Comparison of ENCODE assay signal across 24 cellular contexts in genomic region chr6:85628353-85628752, GRCh38. TPM values are rescaled to one million over a fixed set of nuclear protein-coding genes. Genes with fewer than 3 reads are reported as not detected.
DNase-seq lines count a peak whose midpoint lies in the region; ATAC-seq and TF ChIP-seq lines count a peak whose summit lies in the region.
"Had no signal": no experiment of that assay in that cellular context is flagged by ENCODE, and none has a peak within 500 bp of the region (broad histone marks: within the 10 kb centered on the region; RNA-seq: fewer than 3 reads in every experiment).

No MANE protein-coding gene starts in this region.

- peaks cover 34% of the 10 kb centered on the region for H3K36me3 Mint-ChIP-seq in CD4-positive, CD25-positive, alpha-beta regulatory T cell
- H3K36me3 Mint-ChIP-seq in activated CD8-positive, alpha-beta T cell treated with anti-CD3 and anti-CD28 coated beads for 36 hours (ENCODE audit: low read depth), result peaks cover 83% of the 10 kb centered on the region
- H3K36me3 Mint-ChIP-seq in naive thymus-derived CD4-positive, alpha-beta T cell, result peaks cover 9 to 53% (median 37%) of the 10 kb centered on the region in 5 donors

- no peak overlapping the region for H3K27ac ChIP-seq in CD4-positive, CD25-positive, alpha-beta regulatory T cell (ENCODE audit: insufficient read depth, low read length, poor library complexity, severe bottlenecking)
- no peak overlapping the region for H3K27ac ChIP-seq in left lung
- no peak overlapping the region for H3K27ac ChIP-seq in naive thymus-derived CD4-positive, alpha-beta T cell (ENCODE audit: low read depth, low read length)
- H3K27ac ChIP-seq: spleen, thoracic aorta had no signal

- peak overlapping the region in 2 of 3 donors; percentile 2 to 26 for H3K27ac Mint-ChIP-seq in CD4-positive, CD25-positive, alpha-beta regulatory T cell
- peak overlapping the region; percentile 30 for H3K27ac Mint-ChIP-seq in activated CD8-positive, alpha-beta T cell treated with anti-CD3 and anti-CD28 coated beads for 36 hours
- peak overlapping the region in 1 of 9 donors; percentile 13 for H3K27ac Mint-ChIP-seq in naive thymus-derived CD4-positive, alpha-beta T cell
- H3K27ac Mint-ChIP-seq: stimulated activated naive B cell treated with anti-CD40 and anti-IgM and Interleukin-4, amounts not matched to agents 10 μg/mL and 1 μg/mL and 100 μg/mL, for 72 hours had no signal

- DNase-seq in ACHN, result peak; percentile 16
- DNase-seq in CD4-positive, CD25-positive, alpha-beta regulatory T cell, result no peak
- no peak for DNase-seq in activated CD8-positive, alpha-beta T cell treated with anti-CD3 and anti-CD28 coated beads for 36 hours
- DNase-seq in left lung, result no peak
- DNase-seq in naive thymus-derived CD4-positive, alpha-beta T cell, result no peak
- DNase-seq: activated CD4-positive, alpha-beta T cell treated with anti-CD3 and anti-CD28 coated beads, Interleukin-2, amount 50 U/mL, for 48 hours; activated naive CD4-positive, alpha-beta T cell treated with anti-CD3 and anti-CD28 coated beads, Interleukin-2, amount 50 U/mL, for 16 hours; activated T-cell treated with anti-CD3 and anti-CD28 coated beads for 4 hours; cerebellar nuclear complex; DMS153; KBM-7; kidney glomerular epithelial cell; mesenchymal stem cell; MM.1S; NCI-H1436; NCI-H2107; NCI-H446 treated with DMSO at 0.1 percent for 48 hours; spleen; stimulated activated CD4-positive, alpha-beta T cell treated with anti-CD3 and anti-CD28 coated beads, Interleukin-2, amount 100 ng/mL, for 48 hours; stimulated activated naive B cell treated with anti-CD40 and anti-IgM and Interleukin-4, amounts not matched to agents 10 μg/mL and 1 μg/mL and 100 μg/mL, for 72 hours; T1000 had no signal

- no peak for TF ChIP-seq CTCF in activated CD8-positive, alpha-beta T cell treated with anti-CD3 and anti-CD28 coated beads for 36 hours (IDR thresholded peaks at IDR 0.05)
- TF ChIP-seq CTCF in left lung (IDR thresholded peaks at IDR 0.05), result no peak

- in situ Hi-C loops in ACHN (cut with HindIII; ENCODE audit: low pct_ligation_motif_present, low pct_unique_long_range_greater_than_20kb, low sequenced_read_pairs), result no loop called here

- H3K27me3 Mint-ChIP-seq in CD4-positive, CD25-positive, alpha-beta regulatory T cell, result no peaks in the 10 kb centered on the region
- H3K27me3 Mint-ChIP-seq in activated CD8-positive, alpha-beta T cell treated with anti-CD3 and anti-CD28 coated beads for 36 hours, result no peaks in the 10 kb centered on the region
- no peaks in the 10 kb centered on the region for H3K27me3 Mint-ChIP-seq in naive thymus-derived CD4-positive, alpha-beta T cell
- H3K27me3 Mint-ChIP-seq: stimulated activated naive B cell treated with anti-CD40 and anti-IgM and Interleukin-4, amounts not matched to agents 10 μg/mL and 1 μg/mL and 100 μg/mL, for 72 hours had no signal

- no peaks in the 10 kb centered on the region for H3K27me3 ChIP-seq in CD4-positive, CD25-positive, alpha-beta regulatory T cell (ENCODE audit: control insufficient read depth, insufficient read depth, low read length)
- H3K27me3 ChIP-seq in left lung, result no peaks in the 10 kb centered on the region
- H3K27me3 ChIP-seq in naive thymus-derived CD4-positive, alpha-beta T cell (ENCODE audit: control insufficient read depth in 2 of 2, insufficient read depth in 2 of 2, low read length in 2 of 2), result no peaks in the 10 kb centered on the region
- H3K27me3 ChIP-seq: spleen had no signal

- no peak for ATAC-seq in CD4-positive, CD25-positive, alpha-beta regulatory T cell (ENCODE audit: low read depth in 2 of 2)
- ATAC-seq in activated CD8-positive, alpha-beta T cell treated with anti-CD3 and anti-CD28 coated beads for 36 hours, result no peak
- ATAC-seq in left lung (peak; percentile 56), HG02588 (IDR thresholded peaks at IDR 0.05; ENCODE audit: unreplicated experiment) (no peak), HG02798 (IDR thresholded peaks at IDR 0.05; ENCODE audit: poor library complexity, unreplicated experiment) (no peak)
- ATAC-seq in naive thymus-derived CD4-positive, alpha-beta T cell, result no peak
- ATAC-seq: stimulated activated naive B cell treated with anti-CD40 and anti-IgM and Interleukin-4, amounts not matched to agents 10 μg/mL and 1 μg/mL and 100 μg/mL, for 72 hours had no signal

- peak overlapping the region in 1 of 4 donors; percentile 58 for H3K4me3 Mint-ChIP-seq in CD4-positive, CD25-positive, alpha-beta regulatory T cell
- H3K4me3 Mint-ChIP-seq in activated CD8-positive, alpha-beta T cell treated with anti-CD3 and anti-CD28 coated beads for 36 hours, result no peak overlapping the region
- peak overlapping the region in 3 of 10 donors; percentile 4 to 29 (median 5) for H3K4me3 Mint-ChIP-seq in naive thymus-derived CD4-positive, alpha-beta T cell
- H3K4me3 Mint-ChIP-seq: stimulated activated naive B cell treated with anti-CD40 and anti-IgM and Interleukin-4, amounts not matched to agents 10 μg/mL and 1 μg/mL and 100 μg/mL, for 72 hours had no signal

- CTCF ChIA-PET in activated CD8-positive, alpha-beta T cell treated with anti-CD3 and anti-CD28 coated beads for 36 hours (lab: Charles Lee), result no interaction called here
- CTCF ChIA-PET in naive thymus-derived CD4-positive, alpha-beta T cell (lab: Charles Lee), result no interaction called here

- H3K4me1 ChIP-seq in CD4-positive, CD25-positive, alpha-beta regulatory T cell (ENCODE audit: control insufficient read depth, insufficient read depth, low read length, poor library complexity, severe bottlenecking), result peaks cover 18% of the 10 kb centered on the region
- peaks cover 0 to 8% of the 10 kb centered on the region in 2 donors for H3K4me1 ChIP-seq in left lung
- peaks cover 0 to 11% of the 10 kb centered on the region in 2 donors for H3K4me1 ChIP-seq in naive thymus-derived CD4-positive, alpha-beta T cell (ENCODE audit: control insufficient read depth in 2 of 2, insufficient read depth in 2 of 2, low read length in 2 of 2)

- POLR2A ChIA-PET in activated CD8-positive, alpha-beta T cell treated with anti-CD3 and anti-CD28 coated beads for 36 hours (lab: Charles Lee), result interaction anchor here (1.5 to 19.4 kb wide), 3 partner anchors 12 to 46 kb away, joined by 5 to 913 read pairs (median 138); partner anchors contain the start of gene SYNCRIP
- POLR2A ChIA-PET in naive thymus-derived CD4-positive, alpha-beta T cell (lab: Charles Lee), result interaction anchor here (0.8 kb wide), 1 partner anchor 13 kb away, joined by 3 read pairs; no protein-coding TSS in a partner anchor

- intact Hi-C loops in activated CD8-positive, alpha-beta T cell treated with anti-CD3 and anti-CD28 coated beads for 36 hours (cut with micrococcal nuclease), result loop anchor here (10.0 kb wide), 1 partner anchor 46 kb away; no protein-coding TSS in a partner anchor
- intact Hi-C loops in left lung (cut with DNase I), result no loop called here
- intact Hi-C loops in naive thymus-derived CD4-positive, alpha-beta T cell (cut with micrococcal nuclease), result loop anchor here (10.0 kb wide), 1 partner anchor 46 kb away; no protein-coding TSS in a partner anchor

- peaks cover 67% of the 10 kb centered on the region for H3K36me3 ChIP-seq in CD4-positive, CD25-positive, alpha-beta regulatory T cell (ENCODE audit: control insufficient read depth, insufficient read depth, low read length)
- peaks cover 0 to 95% of the 10 kb centered on the region in 2 donors for H3K36me3 ChIP-seq in left lung
- peaks cover 20 to 65% (median 20%) of the 10 kb centered on the region in 3 experiments for H3K36me3 ChIP-seq in naive thymus-derived CD4-positive, alpha-beta T cell (ENCODE audit: control insufficient read depth in 2 of 3, insufficient read depth in 3 of 3, low read length in 3 of 3)

- no peak overlapping the region for H3K4me3 ChIP-seq in CD4-positive, CD25-positive, alpha-beta regulatory T cell (ENCODE audit: low read depth, low read length)
- H3K4me3 ChIP-seq in left lung, result no peak overlapping the region
- H3K4me3 ChIP-seq in naive thymus-derived CD4-positive, alpha-beta T cell (ENCODE audit: low read length), result no peak overlapping the region
- H3K4me3 ChIP-seq: spleen, thoracic aorta had no signal

- H3K4me1 Mint-ChIP-seq in CD4-positive, CD25-positive, alpha-beta regulatory T cell, result peaks cover 48 to 84% (median 63%) of the 10 kb centered on the region in 4 donors
- peaks cover 61% of the 10 kb centered on the region for H3K4me1 Mint-ChIP-seq in activated CD8-positive, alpha-beta T cell treated with anti-CD3 and anti-CD28 coated beads for 36 hours (ENCODE audit: low read depth)
- peaks cover 35 to 81% (median 74%) of the 10 kb centered on the region in 7 donors for H3K4me1 Mint-ChIP-seq in naive thymus-derived CD4-positive, alpha-beta T cell

- H3K9me3 Mint-ChIP-seq in CD4-positive, CD25-positive, alpha-beta regulatory T cell, result no peaks in the 10 kb centered on the region
- no peaks in the 10 kb centered on the region for H3K9me3 Mint-ChIP-seq in activated CD8-positive, alpha-beta T cell treated with anti-CD3 and anti-CD28 coated beads for 36 hours
- peaks cover 0 to 1% (median 0%) of the 10 kb centered on the region in 11 donors for H3K9me3 Mint-ChIP-seq in naive thymus-derived CD4-positive, alpha-beta T cell
- H3K9me3 Mint-ChIP-seq: stimulated activated naive B cell treated with anti-CD40 and anti-IgM and Interleukin-4, amounts not matched to agents 10 μg/mL and 1 μg/mL and 100 μg/mL, for 72 hours had no signal

- H3K9me3 ChIP-seq in CD4-positive, CD25-positive, alpha-beta regulatory T cell (ENCODE audit: control insufficient read depth in 2 of 2, low read length in 2 of 2), result no peaks in the 10 kb centered on the region
- no peaks in the 10 kb centered on the region for H3K9me3 ChIP-seq in left lung
- H3K9me3 ChIP-seq in naive thymus-derived CD4-positive, alpha-beta T cell (ENCODE audit: control insufficient read depth in 2 of 3, low read length in 3 of 3), result no peaks in the 10 kb centered on the region
- H3K9me3 ChIP-seq: spleen, thoracic aorta had no signal

RNA-seq across cellular contexts. Expression of gene SYNCRIP, which starts 14.3 kb away (rescaled TPM):
- total RNA-seq in CD4-positive, CD25-positive, alpha-beta regulatory T cell, result 82.3 TPM
- 10 to 100 TPM; 56.4 to 76.5 (median 71.0) TPM for polyA plus RNA-seq in CD4-positive, CD25-positive, alpha-beta regulatory T cell
- 100 to 1,000 TPM; 167 to 179 TPM for total RNA-seq in activated CD8-positive, alpha-beta T cell treated with anti-CD3 and anti-CD28 coated beads for 36 hours
- total RNA-seq in left lung, result 100 to 1,000 TPM in 1 of 2 donors, 10 to 100 TPM in 1; 72.2 to 119 TPM
- 100 to 1,000 TPM in 1 of 5 experiments, 10 to 100 TPM in 4; 69.8 to 131 (median 82.2) TPM for total RNA-seq in naive thymus-derived CD4-positive, alpha-beta T cell
- 10 to 100 TPM; 71.5 to 84.9 TPM for polyA plus RNA-seq in naive thymus-derived CD4-positive, alpha-beta T cell

RNA-seq across cellular contexts. Expression of gene SNX14, which starts 34.7 kb away (rescaled TPM):
- 46.1 TPM for total RNA-seq in CD4-positive, CD25-positive, alpha-beta regulatory T cell
- 10 to 100 TPM; 50.4 to 63.2 (median 52.3) TPM for polyA plus RNA-seq in CD4-positive, CD25-positive, alpha-beta regulatory T cell
- 10 to 100 TPM; 53.9 to 54.1 TPM for total RNA-seq in activated CD8-positive, alpha-beta T cell treated with anti-CD3 and anti-CD28 coated beads for 36 hours
- 10 to 100 TPM; 79.9 to 80.6 TPM for total RNA-seq in left lung
- total RNA-seq in naive thymus-derived CD4-positive, alpha-beta T cell, result 10 to 100 TPM; 37.3 to 71.8 (median 53.3) TPM
- polyA plus RNA-seq in naive thymus-derived CD4-positive, alpha-beta T cell, result 10 to 100 TPM; 30.1 to 45.7 TPM

Comparison
In these comparisons a context has a peak if more than half of its experiments do, and no peak if none do; other contexts are left out.
1. intact Hi-C loops: an anchor here in activated CD8-positive, alpha-beta T cell treated with anti-CD3 and anti-CD28 coated beads for 36 hours (10.0 kb wide) and naive thymus-derived CD4-positive, alpha-beta T cell (10.0 kb wide); none called in left lung.